Comparison of ENCODE assay signal across 20 cellular contexts in the genomic region with DNA sequence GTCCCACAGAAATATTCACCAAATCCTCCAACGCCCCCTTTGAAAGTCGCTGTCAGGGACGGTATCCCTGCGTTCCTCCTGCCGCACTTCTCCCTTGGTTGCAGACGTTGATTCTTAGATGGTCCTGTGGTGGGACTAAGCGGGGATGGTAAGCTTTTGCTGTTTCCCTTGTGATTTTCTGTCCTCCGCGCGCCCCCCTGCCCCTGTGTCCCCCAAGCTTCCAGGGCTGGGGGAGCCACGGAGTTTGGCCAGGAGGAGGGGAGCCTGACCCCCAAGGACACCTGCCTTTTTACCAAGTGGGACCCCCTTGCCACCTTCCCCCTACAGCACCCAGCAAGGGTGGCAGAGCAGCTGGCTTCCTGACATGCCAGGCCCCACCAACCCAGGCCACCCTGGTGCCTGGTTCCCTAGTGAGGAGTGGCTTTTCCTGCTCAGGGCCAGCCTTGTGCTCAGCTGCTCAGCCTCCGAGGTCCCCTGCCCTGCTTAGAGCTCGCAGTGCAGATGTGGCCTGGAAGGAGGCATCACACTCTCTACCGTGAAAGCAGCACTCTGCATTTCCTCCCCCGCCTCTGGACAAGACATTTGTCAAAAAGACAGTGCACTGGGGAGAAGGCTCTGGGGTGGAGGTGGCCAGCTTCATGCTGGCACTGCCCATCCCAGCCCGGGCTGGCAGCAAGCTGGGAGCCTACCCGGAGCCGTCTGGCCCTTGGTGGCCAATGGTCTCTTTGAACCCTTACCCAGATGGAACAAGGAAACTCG. TPM values are rescaled to one million over a fixed set of nuclear protein-coding genes. Genes with fewer than 3 reads are reported as not detected.
DNase-seq lines count a peak whose midpoint lies in the region; TF ChIP-seq lines count a peak whose summit lies in the region.
"Had no signal": no experiment of that assay in that cellular context is flagged by ENCODE, and none has a peak within 500 bp of the region (broad histone marks: within the 10 kb centered on the region; RNA-seq: fewer than 3 reads in every experiment).

No MANE protein-coding gene starts in this region.

- CTCF ChIA-PET in OCI-LY7 (lab: Charles Lee; ENCODE audit: unreplicated experiment) = no interaction called here

- H3K27me3 Mint-ChIP-seq in HFFc6 (ENCODE audit: insufficient read depth) = peaks cover 34% of the 10 kb centered on the region
- peaks cover 9% of the 10 kb centered on the region for H3K27me3 Mint-ChIP-seq in neural progenitor cell (ENCODE audit: insufficient read depth, low read depth)

- no peaks in the 10 kb centered on the region for H3K9me2 ChIP-seq in OCI-LY7 (ENCODE audit: insufficient read depth, low read length)

- TF ChIP-seq CTCF in HFFc6 (IDR thresholded peaks at IDR 0.05) (no peak), esophagus squamous epithelium (IDR thresholded peaks at IDR 0.05) (no peak), neural progenitor cell (IDR thresholded peaks at IDR 0.05) (no peak), suprapubic skin (IDR thresholded peaks at IDR 0.05) (no peak), OCI-LY7 (conservative IDR thresholded peaks at IDR 0.05; ENCODE audit: low read length) (no peak)

- H3K27ac ChIP-seq in esophagus squamous epithelium (peak overlapping the region; percentile 11 to 75 (median 54)), neural progenitor cell (no peak overlapping the region), suprapubic skin (peak overlapping the region; percentile 28), OCI-LY7 (ENCODE audit: low read depth, low read length, poor library complexity, severe bottlenecking) (no peak overlapping the region)
- H3K27ac ChIP-seq: KMS-11 had no signal

- no peak for TF ChIP-seq POLR2A in esophagus squamous epithelium (IDR thresholded peaks at IDR 0.05)
- no peak for TF ChIP-seq POLR2A in suprapubic skin (IDR thresholded peaks at IDR 0.05)

- POLR2A ChIA-PET in OCI-LY7 (lab: Charles Lee) = no interaction called here

- no peak overlapping the region for H2AFZ ChIP-seq in neural progenitor cell (replicated peaks)
- H2AFZ ChIP-seq in OCI-LY7 (ENCODE audit: low read length) = no peak overlapping the region

- H3K79me2 ChIP-seq in neural progenitor cell (ENCODE audit: low read depth) (no peaks in the 10 kb centered on the region), OCI-LY7 (ENCODE audit: insufficient read depth, low read depth, low read length) (no peaks in the 10 kb centered on the region)

- H3K36me3 Mint-ChIP-seq in HFFc6 (ENCODE audit: low read depth) (peaks cover 25% of the 10 kb centered on the region), neural progenitor cell (no peaks in the 10 kb centered on the region)
- H3K36me3 Mint-ChIP-seq: CD4-positive, alpha-beta memory T cell had no signal

- H3F3A ChIP-seq in neural progenitor cell (ENCODE audit: low read depth) = no peaks in the 10 kb centered on the region

- H3K4me3 ChIP-seq in esophagus squamous epithelium (no peak overlapping the region), neural progenitor cell (no peak overlapping the region), suprapubic skin (no peak overlapping the region), OCI-LY7 (ENCODE audit: low read depth, low read length, poor library complexity, severe bottlenecking) (no peak overlapping the region)
- H3K4me3 ChIP-seq: GM12878 had no signal

- H3K9ac ChIP-seq in neural progenitor cell = no peak overlapping the region
- H3K9ac ChIP-seq: KMS-11 had no signal

- intact Hi-C loops in esophagus squamous epithelium (cut with DNase I) (no loop called here), OCI-LY7 (cut with micrococcal nuclease; ENCODE audit: unreplicated experiment) (no loop called here)

- H4K20me1 ChIP-seq in neural progenitor cell (ENCODE audit: low read depth) (no peaks in the 10 kb centered on the region), OCI-LY7 (ENCODE audit: insufficient read depth, low read length) (no peaks in the 10 kb centered on the region)

- H3K4me2 ChIP-seq in neural progenitor cell = no peak overlapping the region
- H3K4me2 ChIP-seq in OCI-LY7 (ENCODE audit: low read length) = no peak overlapping the region
- H3K4me2 ChIP-seq: KMS-11 had no signal

- no peaks in the 10 kb centered on the region for H3K36me3 ChIP-seq in esophagus squamous epithelium
- H3K36me3 ChIP-seq in neural progenitor cell = no peaks in the 10 kb centered on the region
- H3K36me3 ChIP-seq in suprapubic skin = no peaks in the 10 kb centered on the region
- no peaks in the 10 kb centered on the region for H3K36me3 ChIP-seq in OCI-LY7 (ENCODE audit: insufficient read depth, low read length)

- WGBS in esophagus squamous epithelium, 2 donors = 83% methylated on average over 8 to 11 of the region's 19 CpGs
- 73% methylated on average over 15 of the region's 19 CpGs for WGBS in suprapubic skin

- TF ChIP-seq EP300 in suprapubic skin (IDR thresholded peaks at IDR 0.05) = no peak

- H3K9me3 Mint-ChIP-seq in HFFc6 (no peaks in the 10 kb centered on the region), neural progenitor cell (no peaks in the 10 kb centered on the region)
- H3K9me3 Mint-ChIP-seq: CD4-positive, alpha-beta memory T cell had no signal

- H3K4me1 Mint-ChIP-seq in HFFc6 (ENCODE audit: low read depth) (peaks cover 62% of the 10 kb centered on the region; the same call in 1 of the 2 replicates), neural progenitor cell (peaks cover 47% of the 10 kb centered on the region)
- H3K4me1 Mint-ChIP-seq: CD4-positive, alpha-beta memory T cell had no signal

- H3K27ac Mint-ChIP-seq in HFFc6 (peak overlapping the region; percentile 95), neural progenitor cell (peak overlapping the region; percentile 90)
- H3K27ac Mint-ChIP-seq: CD4-positive, alpha-beta memory T cell had no signal

- DNase-seq in HFFc6 (no peak), esophagus squamous epithelium (lab: John Stamatoyannopoulos, UW) (no peak), neural progenitor cell (ENCODE audit: low spot score) (no peak), suprapubic skin (ENCODE audit: low spot score in 2 of 2) (no peak), 8988T (no peak), kidney glomerular epithelial cell (lab: John Stamatoyannopoulos, UW) (no peak), NCI-H1417 treated with DMSO at 0.1 percent for 48 hours (lab: John Stamatoyannopoulos, UW) (no peak), OCI-LY7 (ENCODE audit: low spot score) (no peak)
- DNase-seq: ACHN; CD4-positive, alpha-beta memory T cell; DMS79; GOT3; MM.1S; NCI-H1105; NCI-H187; NCI-H446 treated with DMSO at 0.1 percent for 48 hours; NCI-H748 treated with DMSO at 0.1 percent for 48 hours; SIG-M5 had no signal

- H3K4me3 Mint-ChIP-seq in HFFc6 (peak overlapping the region; percentile 28; the same call in 1 of the 2 replicates), neural progenitor cell (no peak overlapping the region)
- H3K4me3 Mint-ChIP-seq: CD4-positive, alpha-beta memory T cell had no signal

- H3K4me1 ChIP-seq in esophagus squamous epithelium = peaks cover 5 to 64% (median 34%) of the 10 kb centered on the region in 3 donors
- H3K4me1 ChIP-seq in neural progenitor cell = peaks cover 26% of the 10 kb centered on the region
- peaks cover 30% of the 10 kb centered on the region for H3K4me1 ChIP-seq in suprapubic skin
- H3K4me1 ChIP-seq in OCI-LY7 (ENCODE audit: insufficient read depth, low read length, poor library complexity, severe bottlenecking) = no peaks in the 10 kb centered on the region

- H3K27me3 ChIP-seq in esophagus squamous epithelium (no peaks in the 10 kb centered on the region), neural progenitor cell (no peaks in the 10 kb centered on the region), suprapubic skin (peaks cover 4% of the 10 kb centered on the region)

- BruUV-seq in OCI-LY7 (replicated peaks; lab: Mats Ljungman, UMichigan) = no TSS peak

- H3K9me3 ChIP-seq in esophagus squamous epithelium (no peaks in the 10 kb centered on the region), neural progenitor cell (ENCODE audit: low read depth) (no peaks in the 10 kb centered on the region), suprapubic skin (no peaks in the 10 kb centered on the region), OCI-LY7 (ENCODE audit: low read length) (no peaks in the 10 kb centered on the region)

RNA-seq across cellular contexts. Expression of a gene that starts 49.4 kb away (rescaled TPM):
- 100 to 1,000 TPM; 127 to 146 (median 137) TPM for total RNA-seq in HFFc6 (2021; fragmentation: NEBNext Ultra II Directional; extraction: Animal tissue kit (Norgen Biotek cat#: 25700))
- 10 to 100 TPM in 1 of 4 donors, 1 to 10 TPM in 3; 3.1 to 33.0 (median 4.9) TPM for total RNA-seq in esophagus squamous epithelium
- total RNA-seq in neural progenitor cell (ENCODE audit: low replicate concordance) = 0.51 and 1.7 TPM in 2 replicates
- total RNA-seq in suprapubic skin = 10 to 100 TPM; 14.7 to 72.7 (median 30.4) TPM
- not detected in 2 replicates for total RNA-seq in OCI-LY7 (2014; rRNA removed; shearing (Covaris generic))
- total RNA-seq in OCI-LY7 (2022) = not detected in 2 replicates
- total RNA-seq: CD4-positive, alpha-beta memory T cell; GM12878 had no signal

Comparison
In these comparisons a context has a peak if more than half of its experiments do, and no peak if none do; other contexts are left out.
1. H3K27ac ChIP-seq: peak in esophagus squamous epithelium (4 of 4) and suprapubic skin (single experiment); none in neural progenitor cell (single experiment) and OCI-LY7 (single experiment).